Comparison of ENCODE assay signal across 8 cellular contexts in genomic region chr12:51819851-51820720, GRCh38. TPM values are rescaled to one million over a fixed set of nuclear protein-coding genes. Genes with fewer than 3 reads are reported as not detected.
DNase-seq lines count a peak whose midpoint lies in the region; ATAC-seq and TF ChIP-seq lines count a peak whose summit lies in the region.

No MANE protein-coding gene starts in this region.

- peak overlapping the region; percentile 89 for H2AFZ ChIP-seq in Loucy (ENCODE audit: low read length)

- H3K4me1 Mint-ChIP-seq in CD8-positive, alpha-beta T cell (ENCODE audit: low read depth): peaks cover 34% of the 10 kb centered on the region
- peaks cover 4% of the 10 kb centered on the region for H3K4me1 Mint-ChIP-seq in activated T-helper 2 cell treated with anti-CD3 and anti-CD28 coated beads, Interferon-gamma antibody, Interleukin-2, Interleukin-4, amounts not matched to agents 10 μg/mL and 5 μg/mL and 100 μg/mL, durations not matched to agents 14 hours and 24 hours and 36 hours (ENCODE audit: low read depth)
- peaks cover 25% of the 10 kb centered on the region for H3K4me1 Mint-ChIP-seq in stimulated activated naive CD8-positive, alpha-beta T cell treated with anti-CD3 and anti-CD28 coated beads, Interleukin-15, Interleukin-2, amounts not matched to agents 100 ng/mL and 50 ng/mL, for 24 hours (ENCODE audit: low read depth)

- CTCF ChIA-PET in CD8-positive, alpha-beta T cell (lab: Charles Lee): interaction anchor here (0.7 to 2.1 kb wide), 16 partner anchors 9 to 210 kb away, joined by 3 to 11 read pairs (median 3); no protein-coding TSS in a partner anchor

- DNase-seq in CD8-positive, alpha-beta T cell: no peak
- DNase-seq in activated T-helper 2 cell treated with anti-CD3 and anti-CD28 coated beads, Interferon-gamma antibody, Interleukin-2, Interleukin-4, amounts not matched to agents 10 μg/mL and 5 μg/mL and 100 μg/mL, durations not matched to agents 14 hours and 24 hours and 36 hours (ENCODE audit: low spot score): no peak
- DNase-seq in NCI-H2227 (lab: John Stamatoyannopoulos, UW; ENCODE audit: unreplicated experiment) (no peak), COLO829 (ENCODE audit: low spot score) (no peak)
- no peak for DNase-seq in activated CD4-positive, alpha-beta T cell treated with anti-CD3 and anti-CD28 coated beads for 4 hours

- H3K27ac Mint-ChIP-seq in CD8-positive, alpha-beta T cell: peak overlapping the region; percentile 60
- no peak overlapping the region for H3K27ac Mint-ChIP-seq in activated T-helper 2 cell treated with anti-CD3 and anti-CD28 coated beads, Interferon-gamma antibody, Interleukin-2, Interleukin-4, amounts not matched to agents 10 μg/mL and 5 μg/mL and 100 μg/mL, durations not matched to agents 14 hours and 24 hours and 36 hours
- peak overlapping the region; percentile 58 for H3K27ac Mint-ChIP-seq in stimulated activated naive CD8-positive, alpha-beta T cell treated with anti-CD3 and anti-CD28 coated beads, Interleukin-15, Interleukin-2, amounts not matched to agents 100 ng/mL and 50 ng/mL, for 24 hours

- H3K9me3 Mint-ChIP-seq in CD8-positive, alpha-beta T cell: no peaks in the 10 kb centered on the region
- no peaks in the 10 kb centered on the region for H3K9me3 Mint-ChIP-seq in activated T-helper 2 cell treated with anti-CD3 and anti-CD28 coated beads, Interferon-gamma antibody, Interleukin-2, Interleukin-4, amounts not matched to agents 10 μg/mL and 5 μg/mL and 100 μg/mL, durations not matched to agents 14 hours and 24 hours and 36 hours
- H3K9me3 Mint-ChIP-seq in stimulated activated naive CD8-positive, alpha-beta T cell treated with anti-CD3 and anti-CD28 coated beads, Interleukin-15, Interleukin-2, amounts not matched to agents 100 ng/mL and 50 ng/mL, for 24 hours: no peaks in the 10 kb centered on the region

- peak overlapping the region; percentile 68 for H3K9ac ChIP-seq in Loucy (ENCODE audit: low read depth, low read length, poor library complexity, severe bottlenecking)

- no peaks in the 10 kb centered on the region for H3K9me3 ChIP-seq in CD8-positive, alpha-beta T cell (ENCODE audit: low read length)
- H3K9me3 ChIP-seq in Loucy (ENCODE audit: insufficient read depth, low read depth, low read length): no peaks in the 10 kb centered on the region

- intact Hi-C loops in CD8-positive, alpha-beta T cell (cut with DNase I, micrococcal nuclease): loop anchor here (2.0 to 10.0 kb wide), 7 partner anchors 55 to 395 kb away; partner anchors contain the start of genes ACVR1B (in 2 of the 2), SCN8A (in 2 of the 2), ANKRD33 (in 1 of the 2) and SLC4A8 (in 1 of the 2)
- intact Hi-C loops in activated T-helper 2 cell treated with anti-CD3 and anti-CD28 coated beads, Interferon-gamma antibody, Interleukin-2, Interleukin-4, amounts not matched to agents 10 μg/mL and 5 μg/mL and 100 μg/mL, durations not matched to agents 14 hours and 24 hours and 36 hours (cut with micrococcal nuclease): loop anchor here (5.0 to 10.0 kb wide), 2 partner anchors 225 to 398 kb away; partner anchors contain the start of genes SCN8A and SLC4A8

- H3K27me3 Mint-ChIP-seq in CD8-positive, alpha-beta T cell (ENCODE audit: low read depth): no peaks in the 10 kb centered on the region
- peaks cover 45% of the 10 kb centered on the region for H3K27me3 Mint-ChIP-seq in activated T-helper 2 cell treated with anti-CD3 and anti-CD28 coated beads, Interferon-gamma antibody, Interleukin-2, Interleukin-4, amounts not matched to agents 10 μg/mL and 5 μg/mL and 100 μg/mL, durations not matched to agents 14 hours and 24 hours and 36 hours (ENCODE audit: low read depth)
- peaks cover 5% of the 10 kb centered on the region for H3K27me3 Mint-ChIP-seq in stimulated activated naive CD8-positive, alpha-beta T cell treated with anti-CD3 and anti-CD28 coated beads, Interleukin-15, Interleukin-2, amounts not matched to agents 100 ng/mL and 50 ng/mL, for 24 hours

- H3K27ac ChIP-seq in CD8-positive, alpha-beta T cell (ENCODE audit: low read depth, low read length): peak overlapping the region; percentile 46

- TF ChIP-seq CTCF in CD8-positive, alpha-beta T cell (IDR thresholded peaks at IDR 0.05): no peak
- peak; percentile 67 for TF ChIP-seq CTCF in Loucy (conservative IDR thresholded peaks at IDR 0.05; ENCODE audit: low read length)

- ATAC-seq in CD8-positive, alpha-beta T cell: peak; percentile 45

- peak overlapping the region; percentile 76 for H3K4me2 ChIP-seq in Loucy (ENCODE audit: low read depth, low read length, poor library complexity, severe bottlenecking)

- peak overlapping the region; percentile 76 for H3K4me3 Mint-ChIP-seq in CD8-positive, alpha-beta T cell
- peak overlapping the region; percentile 65 for H3K4me3 Mint-ChIP-seq in activated T-helper 2 cell treated with anti-CD3 and anti-CD28 coated beads, Interferon-gamma antibody, Interleukin-2, Interleukin-4, amounts not matched to agents 10 μg/mL and 5 μg/mL and 100 μg/mL, durations not matched to agents 14 hours and 24 hours and 36 hours (ENCODE audit: low read depth)
- peak overlapping the region; percentile 78 for H3K4me3 Mint-ChIP-seq in stimulated activated naive CD8-positive, alpha-beta T cell treated with anti-CD3 and anti-CD28 coated beads, Interleukin-15, Interleukin-2, amounts not matched to agents 100 ng/mL and 50 ng/mL, for 24 hours

- H3F3A ChIP-seq in Loucy (ENCODE audit: low read depth): 0 out of 2 replicates have a peak, but pooled peaks cover 6% of the 10 kb centered on the region

- H3K4me3 ChIP-seq in CD8-positive, alpha-beta T cell (ENCODE audit: low read depth, low read length): peak overlapping the region; percentile 76
- peak overlapping the region; percentile 98 for H3K4me3 ChIP-seq in Loucy (ENCODE audit: low read length, poor library complexity, severe bottlenecking)
- peak overlapping the region; percentile 33 for H3K4me3 ChIP-seq in iPS-11a (ENCODE audit: low read depth, low read length)

- POLR2A ChIA-PET in CD8-positive, alpha-beta T cell (lab: Charles Lee): interaction anchor here (0.8 to 2.1 kb wide), 14 partner anchors 12 to 794 kb away, joined by 3 to 17 read pairs (median 4); partner anchors contain the start of genes ATG101 and SLC11A2

- peaks cover 35% of the 10 kb centered on the region; the same call in 1 of the 2 replicates for H3K79me2 ChIP-seq in Loucy (ENCODE audit: insufficient read depth, low read length)

- H4K20me1 ChIP-seq in Loucy (ENCODE audit: insufficient read depth, low read length, poor library complexity, severe bottlenecking): peaks cover 8% of the 10 kb centered on the region

- H3K27me3 ChIP-seq in CD8-positive, alpha-beta T cell (ENCODE audit: insufficient read depth, low read length): no peaks in the 10 kb centered on the region
- H3K27me3 ChIP-seq in Loucy (ENCODE audit: insufficient read depth, low read length, poor library complexity, severe bottlenecking): no peaks in the 10 kb centered on the region

- H3K9me2 ChIP-seq in Loucy (replicated peaks; ENCODE audit: low read depth, low read length): no peaks in the 10 kb centered on the region

- H3K36me3 ChIP-seq in CD8-positive, alpha-beta T cell (ENCODE audit: insufficient read depth, low read length): no peaks in the 10 kb centered on the region
- no peaks in the 10 kb centered on the region for H3K36me3 ChIP-seq in Loucy (ENCODE audit: insufficient read depth, low read length)

- peaks cover 10% of the 10 kb centered on the region for H3K4me1 ChIP-seq in CD8-positive, alpha-beta T cell (ENCODE audit: insufficient read depth, low read length)
- H3K4me1 ChIP-seq in Loucy (ENCODE audit: insufficient read depth, low read length, poor library complexity, severe bottlenecking): peaks cover 25% of the 10 kb centered on the region

- no peaks in the 10 kb centered on the region for H3K36me3 Mint-ChIP-seq in CD8-positive, alpha-beta T cell
- no peaks in the 10 kb centered on the region for H3K36me3 Mint-ChIP-seq in activated T-helper 2 cell treated with anti-CD3 and anti-CD28 coated beads, Interferon-gamma antibody, Interleukin-2, Interleukin-4, amounts not matched to agents 10 μg/mL and 5 μg/mL and 100 μg/mL, durations not matched to agents 14 hours and 24 hours and 36 hours (ENCODE audit: low read depth)
- H3K36me3 Mint-ChIP-seq in stimulated activated naive CD8-positive, alpha-beta T cell treated with anti-CD3 and anti-CD28 coated beads, Interleukin-15, Interleukin-2, amounts not matched to agents 100 ng/mL and 50 ng/mL, for 24 hours (ENCODE audit: low read depth): no peaks in the 10 kb centered on the region

RNA-seq across cellular contexts. Expression of gene FIGNL2, which starts 28.4 kb away (rescaled TPM):
- total RNA-seq in CD8-positive, alpha-beta T cell: 1 to 10 TPM; 1.5 to 1.9 TPM
- total RNA-seq in activated T-helper 2 cell treated with anti-CD3 and anti-CD28 coated beads, Interferon-gamma antibody, Interleukin-2, Interleukin-4, amounts not matched to agents 10 μg/mL and 5 μg/mL and 100 μg/mL, durations not matched to agents 14 hours and 24 hours and 36 hours: 0.30 TPM in 2 replicates

Comparison
In these comparisons a context has a peak if more than half of its experiments do, and no peak if none do; other contexts are left out.
1. H3K4me3 ChIP-seq: peak in every context shown above with its lines; median percentile 98 in Loucy; 76 in CD8-positive, alpha-beta T cell; 33 in iPS-11a.